ENCODE assay signal across 1 cellular context in the genomic region with DNA sequence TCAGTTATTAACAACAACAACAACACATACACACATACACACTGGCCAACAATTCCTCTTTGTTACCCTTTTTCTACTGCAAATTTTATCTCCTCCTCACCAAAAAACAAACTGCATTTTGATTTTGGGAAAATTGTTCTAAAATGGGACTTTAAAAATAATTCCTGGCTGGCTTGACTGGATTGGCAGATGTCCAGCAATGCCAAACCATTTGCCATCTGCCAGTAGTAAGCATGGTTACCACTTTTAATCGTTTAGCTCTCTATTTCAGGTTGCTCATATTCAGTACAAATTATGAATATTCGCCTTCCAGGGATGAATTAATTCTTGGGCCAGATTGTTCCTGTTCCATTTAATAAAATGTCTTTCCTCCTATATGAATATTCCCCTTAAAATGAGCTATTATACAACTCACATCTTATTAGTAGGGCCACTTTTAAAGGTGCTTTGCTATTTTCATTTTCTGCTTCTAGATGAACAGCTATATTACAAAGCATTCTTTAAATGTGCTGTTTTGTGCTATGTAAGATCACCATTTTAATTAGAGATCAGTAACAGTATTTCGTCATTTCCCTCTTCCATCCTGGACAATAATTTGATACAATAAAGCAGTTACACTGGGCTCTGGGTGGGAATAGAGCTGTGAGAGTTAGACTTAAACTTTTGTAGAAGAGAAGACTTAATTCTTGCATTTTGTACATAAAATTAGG.
TF ChIP-seq lines count a peak whose summit lies in the region.

No MANE protein-coding gene starts in this region.

TF ChIP-seq in HepG2, 621 proteins besides CTCF, POLR2A, EP300 and RAD21 (continued from another document):
- TF ChIP-seq, protein P1, sequence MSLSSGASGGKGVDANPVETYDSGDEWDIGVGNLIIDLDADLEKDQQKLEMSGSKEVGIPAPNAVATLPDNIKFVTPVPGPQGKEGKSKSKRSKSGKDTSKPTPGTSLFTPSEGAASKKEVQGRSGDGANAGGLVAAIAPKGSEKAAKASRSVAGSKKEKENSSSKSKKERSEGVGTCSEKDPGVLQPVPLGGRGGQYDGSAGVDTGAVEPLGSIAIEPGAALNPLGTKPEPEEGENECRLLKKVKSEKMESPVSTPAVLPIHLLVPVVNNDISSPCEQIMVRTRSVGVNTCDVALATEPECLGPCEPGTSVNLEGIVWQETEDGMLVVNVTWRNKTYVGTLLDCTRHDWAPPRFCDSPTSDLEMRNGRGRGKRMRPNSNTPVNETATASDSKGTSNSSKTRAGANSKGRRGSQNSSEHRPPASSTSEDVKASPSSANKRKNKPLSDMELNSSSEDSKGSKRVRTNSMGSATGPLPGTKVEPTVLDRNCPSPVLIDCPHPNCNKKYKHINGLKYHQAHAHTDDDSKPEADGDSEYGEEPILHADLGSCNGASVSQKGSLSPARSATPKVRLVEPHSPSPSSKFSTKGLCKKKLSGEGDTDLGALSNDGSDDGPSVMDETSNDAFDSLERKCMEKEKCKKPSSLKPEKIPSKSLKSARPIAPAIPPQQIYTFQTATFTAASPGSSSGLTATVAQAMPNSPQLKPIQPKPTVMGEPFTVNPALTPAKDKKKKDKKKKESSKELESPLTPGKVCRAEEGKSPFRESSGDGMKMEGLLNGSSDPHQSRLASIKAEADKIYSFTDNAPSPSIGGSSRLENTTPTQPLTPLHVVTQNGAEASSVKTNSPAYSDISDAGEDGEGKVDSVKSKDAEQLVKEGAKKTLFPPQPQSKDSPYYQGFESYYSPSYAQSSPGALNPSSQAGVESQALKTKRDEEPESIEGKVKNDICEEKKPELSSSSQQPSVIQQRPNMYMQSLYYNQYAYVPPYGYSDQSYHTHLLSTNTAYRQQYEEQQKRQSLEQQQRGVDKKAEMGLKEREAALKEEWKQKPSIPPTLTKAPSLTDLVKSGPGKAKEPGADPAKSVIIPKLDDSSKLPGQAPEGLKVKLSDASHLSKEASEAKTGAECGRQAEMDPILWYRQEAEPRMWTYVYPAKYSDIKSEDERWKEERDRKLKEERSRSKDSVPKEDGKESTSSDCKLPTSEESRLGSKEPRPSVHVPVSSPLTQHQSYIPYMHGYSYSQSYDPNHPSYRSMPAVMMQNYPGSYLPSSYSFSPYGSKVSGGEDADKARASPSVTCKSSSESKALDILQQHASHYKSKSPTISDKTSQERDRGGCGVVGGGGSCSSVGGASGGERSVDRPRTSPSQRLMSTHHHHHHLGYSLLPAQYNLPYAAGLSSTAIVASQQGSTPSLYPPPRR (CRISPR knock-in tag; IDR thresholded peaks at IDR 0.05; ENCODE audit: borderline replicate concordance): no peak
- no peak for TF ChIP-seq ZNF7 (CRISPR knock-in tag; IDR thresholded peaks at IDR 0.05)
- no peak for TF ChIP-seq IKZF1 (IDR thresholded peaks at IDR 0.05)
